In genomic region chr16:3873482-3874173, GRCh38 we compare ENCODE assay signal across 14 cellular contexts. TPM values are rescaled to one million over a fixed set of nuclear protein-coding genes. Genes with fewer than 3 reads are reported as not detected.
DNase-seq lines count a peak whose midpoint lies in the region; ATAC-seq and TF ChIP-seq lines count a peak whose summit lies in the region.
"Had no signal": no experiment of that assay in that cellular context is flagged by ENCODE, and none has a peak within 500 bp of the region (broad histone marks: within the 10 kb centered on the region; RNA-seq: fewer than 3 reads in every experiment).

No MANE protein-coding gene starts in this region.

- H3K27me3 ChIP-seq in A673 (replicated peaks; ENCODE audit: insufficient read depth, low read depth, low read length, poor library complexity), result no peaks in the 10 kb centered on the region
- H3K27me3 ChIP-seq in endodermal cell (ENCODE audit: control insufficient read depth, insufficient read depth, low read length, poor library complexity, severe bottlenecking), result no peaks in the 10 kb centered on the region
- H3K27me3 ChIP-seq in muscle layer of colon (ENCODE audit: control insufficient read depth in 1 of 2, insufficient read depth in 2 of 2, low read length in 2 of 2), result no peaks in the 10 kb centered on the region
- H3K27me3 ChIP-seq: SJSA1 had no signal

- H3K36me3 Mint-ChIP-seq in endodermal cell (ENCODE audit: low read depth), result peaks cover 19% of the 10 kb centered on the region

- no peaks in the 10 kb centered on the region for H3K9me3 Mint-ChIP-seq in endodermal cell

- peaks cover 75% of the 10 kb centered on the region for H3K4me1 Mint-ChIP-seq in endodermal cell

- H3K27ac ChIP-seq in A673 (ENCODE audit: low read depth, low read length, poor library complexity, severe bottlenecking) (peak overlapping the region; percentile 26), HEK293 (ENCODE audit: extremely low read depth, low read depth, low read length) (no peak overlapping the region), endodermal cell (ENCODE audit: low read depth, low read length) (no peak overlapping the region), muscle layer of colon (ENCODE audit: low read depth, low read length) (peak overlapping the region; percentile 19)
- H3K27ac ChIP-seq: parathyroid adenoma, SJSA1 had no signal

- BruUV-seq in A673 (replicated peaks; lab: Mats Ljungman, UMichigan), result no TSS peak

- H3K36me3 ChIP-seq in A673 (ENCODE audit: insufficient read depth, low read length, poor library complexity, severe bottlenecking), result no peaks in the 10 kb centered on the region
- peaks cover 0 to 12% of the 10 kb centered on the region in 2 experiments; a peak in 2 of 3 replicates for H3K36me3 ChIP-seq in HEK293 (ENCODE audit: control insufficient read depth in 2 of 2, insufficient read depth in 1 of 2, low read length in 2 of 2)
- H3K36me3 ChIP-seq in endodermal cell (ENCODE audit: control insufficient read depth, insufficient read depth, low read length), result peaks cover 16% of the 10 kb centered on the region
- no peaks in the 10 kb centered on the region for H3K36me3 ChIP-seq in muscle layer of colon (ENCODE audit: insufficient read depth, low read length)

- ATAC-seq in GM21515 (IDR thresholded peaks at IDR 0.05; ENCODE audit: unreplicated experiment) (no peak), HG02642 (IDR thresholded peaks at IDR 0.05; ENCODE audit: poor library complexity, unreplicated experiment) (no peak)

- DNase-seq in A673 (ENCODE audit: low spot score), result no peak
- no peak for DNase-seq in endodermal cell
- DNase-seq in NCI-H526 (lab: John Stamatoyannopoulos, UW), result no peak
- DNase-seq in CD1c-positive myeloid dendritic cell (ENCODE audit: extremely low spot score), result no peak
- DNase-seq: activated CD4-positive, CD25-positive, alpha-beta regulatory T cell; EL; head of caudate nucleus had no signal

- peak overlapping the region; percentile 76 for H3K27ac Mint-ChIP-seq in endodermal cell

- 87 to 88% methylated on average over 11 to 13 of the region's 13 CpGs for WGBS in endodermal cell (ENCODE audit: insufficient coverage in 1 of 2, insufficient read length in 1 of 2), 2 experiments

- no peak overlapping the region for H3K9ac ChIP-seq in endodermal cell (ENCODE audit: extremely low read depth, low read length, poor library complexity, severe bottlenecking)
- H3K9ac ChIP-seq in muscle layer of colon (ENCODE audit: low read length), result no peak overlapping the region
- H3K9ac ChIP-seq: parathyroid adenoma had no signal

- intact Hi-C loops in A673 (cut with micrococcal nuclease; ENCODE audit: unreplicated experiment), result loop anchor here (10.0 kb wide), 1 partner anchor 179 kb away; no protein-coding TSS in a partner anchor

- TF ChIP-seq CTCF in A673 (conservative IDR thresholded peaks at IDR 0.05; ENCODE audit: low read depth, low read length), result no peak
- TF ChIP-seq CTCF in HEK293 (tag by site-specific recombination; IDR thresholded peaks at IDR 0.05), result no peak
- TF ChIP-seq CTCF in endodermal cell (conservative IDR thresholded peaks at IDR 0.05), result no peak

- H3K4me1 ChIP-seq in A673 (ENCODE audit: insufficient read depth, low read length, poor library complexity, severe bottlenecking), result peaks cover 61% of the 10 kb centered on the region
- peaks cover 48% of the 10 kb centered on the region for H3K4me1 ChIP-seq in HEK293 (ENCODE audit: control insufficient read depth, insufficient read depth, low read length)
- peaks cover 11% of the 10 kb centered on the region for H3K4me1 ChIP-seq in endodermal cell (ENCODE audit: control insufficient read depth, insufficient read depth, low read length)
- H3K4me1 ChIP-seq in muscle layer of colon (ENCODE audit: insufficient read depth, low read length), result peaks cover 88% of the 10 kb centered on the region

- POLR2A ChIA-PET in A673 (lab: Charles Lee; ENCODE audit: low non-redundant PET), result no interaction called here
- POLR2A ChIA-PET in HEK293 (lab: Yijun Ruan, JAX), result no interaction called here

- H3K9me3 ChIP-seq in A673 (ENCODE audit: low read depth, low read length, poor library complexity, severe bottlenecking) (no peaks in the 10 kb centered on the region), HEK293 (ENCODE audit: control insufficient read depth, insufficient read depth, low read depth, low read length) (no peaks in the 10 kb centered on the region), endodermal cell (ENCODE audit: control insufficient read depth, low read length) (no peaks in the 10 kb centered on the region), muscle layer of colon (ENCODE audit: low read length) (no peaks in the 10 kb centered on the region)
- H3K9me3 ChIP-seq: SJSA1 had no signal

- H3K4me3 ChIP-seq in A673 (ENCODE audit: low read depth, low read length, poor library complexity, severe bottlenecking), result no peak overlapping the region
- H3K4me3 ChIP-seq in HEK293 (ENCODE audit: low read depth, low read length), result no peak overlapping the region
- H3K4me3 ChIP-seq in endodermal cell (ENCODE audit: low read length), result no peak overlapping the region
- no peak overlapping the region for H3K4me3 ChIP-seq in muscle layer of colon (ENCODE audit: low read depth in 1 of 2, low read length in 2 of 2)
- H3K4me3 ChIP-seq: lung, SJSA1 had no signal

- CTCF ChIA-PET in A673 (lab: Charles Lee) (no interaction called here), HEK293 (lab: Yijun Ruan, JAX) (no interaction called here)

- H3K27me3 Mint-ChIP-seq in endodermal cell (ENCODE audit: insufficient read depth), result no peaks in the 10 kb centered on the region

- H3K4me3 Mint-ChIP-seq in endodermal cell, result no peak overlapping the region

TF ChIP-seq in HEK293, 187 proteins besides CTCF, POLR2A, EP300 and RAD21 (continues in another document):
- TF ChIP-seq RBAK (tag by site-specific recombination; IDR thresholded peaks at IDR 0.05) (no peak), ZNF174 (tag by site-specific recombination; IDR thresholded peaks at IDR 0.05) (no peak), ZBTB8A (tag by site-specific recombination; IDR thresholded peaks at IDR 0.05) (no peak), SCRT1 (tag by site-specific recombination; IDR thresholded peaks at IDR 0.05; ENCODE audit: borderline replicate concordance) (no peak), KLF10 (tag by site-specific recombination; IDR thresholded peaks at IDR 0.05) (no peak), ZNF175 (tag by site-specific recombination; IDR thresholded peaks at IDR 0.05) (no peak), PRDM10 (tag by site-specific recombination; IDR thresholded peaks at IDR 0.05) (no peak), ZBTB17 (tag by site-specific recombination; IDR thresholded peaks at IDR 0.05) (peak; percentile 58), ZBTB20 (tag by site-specific recombination; IDR thresholded peaks at IDR 0.05) (no peak; the same call in 1 of the 2 replicates), ZNF837 (tag by site-specific recombination; IDR thresholded peaks at IDR 0.05) (no peak), ZEB2 (tag by site-specific recombination; IDR thresholded peaks at IDR 0.05) (0 out of 2 replicates have a peak, but pooled peaks have one; percentile 20), IKZF3 (tag by site-specific recombination; IDR thresholded peaks at IDR 0.05) (0 out of 2 replicates have a peak, but pooled peaks have one; percentile 25), ZNF654 (tag by site-specific recombination; IDR thresholded peaks at IDR 0.05; ENCODE audit: low read depth) (no peak), ZNF391 (tag by site-specific recombination; IDR thresholded peaks at IDR 0.05; ENCODE audit: borderline replicate concordance, low read depth) (no peak), ZNF596 (tag by site-specific recombination; IDR thresholded peaks at IDR 0.05) (no peak), ZNF600 (tag by site-specific recombination; IDR thresholded peaks at IDR 0.05) (peak; percentile 94)
- TF ChIP-seq, protein P1, sequence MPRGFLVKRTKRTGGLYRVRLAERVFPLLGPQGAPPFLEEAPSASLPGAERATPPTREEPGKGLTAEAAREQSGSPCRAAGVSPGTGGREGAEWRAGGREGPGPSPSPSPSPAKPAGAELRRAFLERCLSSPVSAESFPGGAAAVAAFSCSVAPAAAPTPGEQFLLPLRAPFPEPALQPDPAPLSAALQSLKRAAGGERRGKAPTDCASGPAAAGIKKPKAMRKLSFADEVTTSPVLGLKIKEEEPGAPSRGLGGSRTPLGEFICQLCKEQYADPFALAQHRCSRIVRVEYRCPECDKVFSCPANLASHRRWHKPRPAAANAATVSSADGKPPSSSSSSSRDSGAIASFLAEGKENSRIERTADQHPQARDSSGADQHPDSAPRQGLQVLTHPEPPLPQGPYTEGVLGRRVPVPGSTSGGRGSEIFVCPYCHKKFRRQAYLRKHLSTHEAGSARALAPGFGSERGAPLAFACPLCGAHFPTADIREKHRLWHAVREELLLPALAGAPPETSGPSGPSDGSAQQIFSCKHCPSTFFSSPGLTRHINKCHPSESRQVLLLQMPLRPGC (tag by site-specific recombination; IDR thresholded peaks at IDR 0.05), result no peak

RNA-seq across cellular contexts. Expression of gene CREBBP, which starts 6.9 kb away (rescaled TPM):
- 76.1 and 79.6 TPM in 2 replicates for total RNA-seq in A673 (2021)
- total RNA-seq in endodermal cell, result 100 to 1,000 TPM in 1 of 2 donors, 10 to 100 TPM in 1; 71.1 to 103 TPM
- 40.4 TPM for polyA plus RNA-seq in endodermal cell (2013, experiment 1 of 2)
- polyA plus RNA-seq in endodermal cell (2013, experiment 2 of 2), result 41.5 TPM

Comparison
In these comparisons a context has a peak if more than half of its experiments do, and no peak if none do; other contexts are left out.
1. H3K27ac ChIP-seq: peak in A673 (single experiment) and muscle layer of colon (single experiment); none in HEK293 (single experiment) and endodermal cell (single experiment).